30 cellular contexts compared by ENCODE assay signal in the genomic region with DNA sequence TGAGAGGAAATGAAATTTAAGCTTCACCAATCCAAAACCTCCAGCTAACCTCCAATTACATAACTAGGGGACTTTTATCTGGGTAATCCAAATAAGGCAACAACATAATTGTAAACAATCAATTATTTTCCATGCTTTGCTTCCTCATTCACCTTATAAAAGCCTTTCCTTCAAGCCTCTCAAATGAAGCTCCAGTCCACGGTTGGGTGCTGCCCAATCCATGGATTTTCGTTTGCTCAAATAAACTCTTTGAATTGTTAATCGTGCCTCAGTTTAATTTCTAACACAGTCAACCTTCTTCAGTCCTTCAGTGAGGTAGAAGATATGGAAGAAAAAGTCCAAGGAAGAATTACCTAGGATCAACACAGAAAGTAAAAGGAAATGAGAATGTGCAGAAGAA. TPM values are rescaled to one million over a fixed set of nuclear protein-coding genes. Genes with fewer than 3 reads are reported as not detected.
DNase-seq lines count a peak whose midpoint lies in the region; TF ChIP-seq lines count a peak whose summit lies in the region.
"Had no signal": no experiment of that assay in that cellular context is flagged by ENCODE, and none has a peak within 500 bp of the region (broad histone marks: within the 10 kb centered on the region; RNA-seq: fewer than 3 reads in every experiment).

No MANE protein-coding gene starts in this region.

- no peaks in the 10 kb centered on the region for H3K36me3 ChIP-seq in HEK293 (ENCODE audit: control insufficient read depth in 2 of 2, insufficient read depth in 1 of 2, low read length in 2 of 2)
- H3K36me3 ChIP-seq: BE2C; BLaER1; BLaER1 treated with 17β-estradiol and CSF1 and Interleukin-3, amounts not matched to agents 10 nM and 100 nM had no signal

- TF ChIP-seq CTCF in CD14-positive monocyte (IDR thresholded peaks at IDR 0.05) (no peak), HEK293 (tag by site-specific recombination; IDR thresholded peaks at IDR 0.05) (no peak)

- H3K4me3 ChIP-seq in HEK293 (ENCODE audit: low read depth, low read length): no peak overlapping the region
- H3K4me3 ChIP-seq: A549; BLaER1; BLaER1 treated with 17β-estradiol and CSF1 and Interleukin-3, amounts not matched to agents 10 nM and 100 nM had no signal

- POLR2A ChIA-PET in HEK293 (lab: Yijun Ruan, JAX): no interaction called here

- H3K27ac ChIP-seq in HEK293 (ENCODE audit: extremely low read depth, low read depth, low read length): no peak overlapping the region
- H3K27ac ChIP-seq: 22Rv1, A549, BLaER1, C4-2B had no signal

- no peak for DNase-seq in CD14-positive monocyte (ENCODE audit: low spot score)
- DNase-seq in NCI-H2227 (lab: John Stamatoyannopoulos, UW; ENCODE audit: unreplicated experiment): no peak
- DNase-seq in NCI-H2081 (lab: John Stamatoyannopoulos, UW): no peak
- DNase-seq: 8988T; ACHN; AML-193; BE2C; C1 segment of cervical spinal cord; Caco-2; Calu3; CD4-positive, alpha-beta memory T cell; CD4-positive, alpha-beta T cell; CD4-positive, CD25-positive, alpha-beta regulatory T cell; CD8-positive, alpha-beta memory T cell; CD8-positive, alpha-beta T cell; COR-L47; DMS 273 treated with DMSO at 0.1 percent for 48 hours; DMS153; DMS53; DMS79; DMS79 treated with DMSO at 0.1 percent for 48 hours; DND-41; EL had no signal

- H3K9me3 Mint-ChIP-seq in CD14-positive monocyte: peaks cover 0 to 4% (median 0%) of the 10 kb centered on the region in 7 donors
- H3K9me3 Mint-ChIP-seq: CD4-positive, alpha-beta T cell; CD4-positive, CD25-positive, alpha-beta regulatory T cell; CD8-positive, alpha-beta memory T cell; CD8-positive, alpha-beta T cell had no signal

- H3K4me1 Mint-ChIP-seq in CD14-positive monocyte: peaks cover 36% of the 10 kb centered on the region
- H3K4me1 Mint-ChIP-seq: B cell; CD4-positive, alpha-beta memory T cell; CD4-positive, CD25-positive, alpha-beta regulatory T cell; CD8-positive, alpha-beta memory T cell had no signal

- H3K27me3 Mint-ChIP-seq in CD14-positive monocyte (ENCODE audit: low read depth in 3 of 3): peaks cover 3 to 21% (median 11%) of the 10 kb centered on the region in 3 donors

- intact Hi-C loops in CD14-positive monocyte (cut with micrococcal nuclease): no loop called here

- peak overlapping the region in 5 of 7 donors; percentile 38 to 82 (median 71) for H3K27ac Mint-ChIP-seq in CD14-positive monocyte
- H3K27ac Mint-ChIP-seq: B cell; CD4-positive, alpha-beta memory T cell; CD4-positive, alpha-beta T cell; CD4-positive, CD25-positive, alpha-beta regulatory T cell; CD8-positive, alpha-beta memory T cell; CD8-positive, alpha-beta T cell had no signal

- H3K4me3 Mint-ChIP-seq in CD14-positive monocyte: peak overlapping the region in 1 of 2 donors; percentile 56
- H3K4me3 Mint-ChIP-seq: B cell; CD4-positive, alpha-beta memory T cell; CD4-positive, alpha-beta T cell; CD4-positive, CD25-positive, alpha-beta regulatory T cell; CD8-positive, alpha-beta memory T cell; CD8-positive, alpha-beta T cell had no signal

- CTCF ChIA-PET in HEK293 (lab: Yijun Ruan, JAX): interaction anchor here (1.1 to 1.2 kb wide), 2 partner anchors 13 to 200 kb away, joined by 3 to 5 read pairs; no protein-coding TSS in a partner anchor

- H3K36me3 Mint-ChIP-seq in CD14-positive monocyte: no peaks in the 10 kb centered on the region
- H3K36me3 Mint-ChIP-seq: CD4-positive, alpha-beta memory T cell; CD4-positive, CD25-positive, alpha-beta regulatory T cell; CD8-positive, alpha-beta T cell had no signal

- no peaks in the 10 kb centered on the region for H3K4me1 ChIP-seq in HEK293 (ENCODE audit: control insufficient read depth, insufficient read depth, low read length)
- H3K4me1 ChIP-seq: A549, BE2C, Caco-2 had no signal

- H3K9me3 ChIP-seq in HEK293 (ENCODE audit: control insufficient read depth, insufficient read depth, low read depth, low read length): no peaks in the 10 kb centered on the region
- H3K9me3 ChIP-seq: BE2C; BLaER1; BLaER1 treated with 17β-estradiol and CSF1 and Interleukin-3, amounts not matched to agents 10 nM and 100 nM; Caco-2 had no signal

TF ChIP-seq in HEK293, 187 proteins besides CTCF, POLR2A, EP300 and RAD21:
- TF ChIP-seq ZNF175 (tag by site-specific recombination; IDR thresholded peaks at IDR 0.05): no peak
- peak; percentile 90 for TF ChIP-seq ZNF549 (tag by site-specific recombination; IDR thresholded peaks at IDR 0.05)

RNA-seq across cellular contexts. Expression of a gene that starts 25.2 kb away (rescaled TPM):
- 100 to 1,000 TPM; 188 to 247 TPM for polyA plus RNA-seq in CD14-positive monocyte
